8 cellular contexts compared by ENCODE assay signal in genomic region chr11:61580292-61580888, GRCh38. TPM values are rescaled to one million over a fixed set of nuclear protein-coding genes. Genes with fewer than 3 reads are reported as not detected.
A peak's percentile ranks its signal among the peaks of the same experiment; 100 is the strongest.
DNase-seq lines count a peak whose midpoint lies in the region; TF ChIP-seq lines count a peak whose summit lies in the region.

No MANE protein-coding gene starts in this region.

- H3K4me2 ChIP-seq in trophoblast cell (ENCODE audit: low read length), result peak overlapping the region; percentile 80

- H4K12ac ChIP-seq in trophoblast cell (ENCODE audit: low read depth, low read length), result peak overlapping the region; percentile 32

- peak; percentile 35 for DNase-seq in Daoy (ENCODE audit: low read depth)
- DNase-seq in epithelial cell of esophagus (ENCODE audit: low read depth), result no peak
- peak in 1 of 2 donors; percentile 21 for DNase-seq in trophoblast cell
- no peak for DNase-seq in AML-193 (lab: John Stamatoyannopoulos, UW)
- no peak for DNase-seq in NCI-H1105 treated with DMSO at 0.1 percent for 48 hours (lab: John Stamatoyannopoulos, UW)
- DNase-seq in effector CD4-positive, alpha-beta T cell, result no peak
- DNase-seq in UCSD-AML1 (lab: John Stamatoyannopoulos, UW; ENCODE audit: unreplicated experiment), result no peak

- peaks cover 10% of the 10 kb centered on the region for H3K79me2 ChIP-seq in trophoblast cell (ENCODE audit: control insufficient read depth, insufficient read depth, low read length, poor library complexity)

- peak overlapping the region; percentile 21 for H3K9ac ChIP-seq in HUES6 (ENCODE audit: low read length)
- peak overlapping the region; percentile 70 for H3K9ac ChIP-seq in trophoblast cell (ENCODE audit: low read length)

- peak overlapping the region; percentile 73 for H2BK5ac ChIP-seq in trophoblast cell (ENCODE audit: low read depth, low read length, poor library complexity)

- no CpG with 5 or more reads among the region's 59 CpGs for WGBS in trophoblast cell (ENCODE audit: extremely low coverage, insufficient coverage, insufficient read length)

- H3K79me1 ChIP-seq in trophoblast cell (ENCODE audit: low read length), result peaks cover 23% of the 10 kb centered on the region

- H2AFZ ChIP-seq in trophoblast cell (ENCODE audit: insufficient read depth, low read length, poor library complexity), result peak overlapping the region; percentile 61

- peak overlapping the region; percentile 84 for H4K91ac ChIP-seq in trophoblast cell (ENCODE audit: low read depth, low read length)

- H3K4me3 ChIP-seq in HUES6 (ENCODE audit: low read depth, low read length), result peak overlapping the region; percentile 64
- peak overlapping the region; percentile 36 for H3K4me3 ChIP-seq in epithelial cell of esophagus (ENCODE audit: low read length)
- peak overlapping the region; percentile 74 for H3K4me3 ChIP-seq in trophoblast cell (ENCODE audit: low read depth, low read length)

- no peak for TF ChIP-seq CTCF in epithelial cell of esophagus (IDR thresholded peaks at IDR 0.05; ENCODE audit: insufficient read depth, low read depth, low read length, missing control alignments)

- H3K18ac ChIP-seq in trophoblast cell (ENCODE audit: low read length), result peak overlapping the region; percentile 52

- H3K27ac ChIP-seq in HUES6 (ENCODE audit: low read depth, low read length), result no peak overlapping the region
- peak overlapping the region; percentile 4 for H3K27ac ChIP-seq in trophoblast cell (ENCODE audit: low read depth, low read length)

- peak overlapping the region; percentile 91 for H3K4ac ChIP-seq in trophoblast cell (ENCODE audit: low read depth, low read length)

- H2BK12ac ChIP-seq in trophoblast cell (ENCODE audit: low read length), result peak overlapping the region; percentile 93

- H2BK120ac ChIP-seq in trophoblast cell (ENCODE audit: insufficient read depth, low read length, poor library complexity), result peak overlapping the region; percentile 35

- H3K36me3 ChIP-seq in HUES6 (ENCODE audit: control insufficient read depth, insufficient read depth, low read length) (no peaks in the 10 kb centered on the region), trophoblast cell (ENCODE audit: control insufficient read depth in 1 of 2, insufficient read depth in 2 of 2, low read length in 2 of 2) (peaks cover 0 to 2% of the 10 kb centered on the region in 2 experiments)

- peak overlapping the region; percentile 28 for H3K14ac ChIP-seq in trophoblast cell (ENCODE audit: low read length)

- no peak overlapping the region for H3K23ac ChIP-seq in trophoblast cell (ENCODE audit: low read length)

- H3K27me3 ChIP-seq in HUES6 (ENCODE audit: control insufficient read depth, insufficient read depth, low read length) (peaks cover 44% of the 10 kb centered on the region), trophoblast cell (ENCODE audit: insufficient read depth, low read length) (no peaks in the 10 kb centered on the region)

- H3K4me1 ChIP-seq in HUES6 (ENCODE audit: control insufficient read depth, insufficient read depth, low read length) (peaks cover 24% of the 10 kb centered on the region), trophoblast cell (ENCODE audit: control insufficient read depth in 1 of 2, insufficient read depth in 2 of 2, low read length in 2 of 2) (peaks cover 35 to 46% of the 10 kb centered on the region in 2 experiments)

- peak overlapping the region; percentile 95 for H2AK5ac ChIP-seq in trophoblast cell (ENCODE audit: low read length)

- peak overlapping the region; percentile 70 for H4K8ac ChIP-seq in trophoblast cell (ENCODE audit: low read depth, low read length)

- H3K9me3 ChIP-seq in HUES6 (ENCODE audit: control insufficient read depth, insufficient read depth, low read depth, low read length) (no peaks in the 10 kb centered on the region), trophoblast cell (ENCODE audit: insufficient read depth, low read depth, low read length) (no peaks in the 10 kb centered on the region)

RNA-seq across cellular contexts. Expression of gene SYT7, which starts 0.5 kb away (rescaled TPM):
- 0.34 and 0.77 TPM in 2 replicates for total RNA-seq in Daoy (2014; rRNA removed; shearing (Covaris generic))
- polyA plus RNA-seq in trophoblast cell (2013), result 42.4 and 42.7 TPM in 2 replicates
